ENCODE assay signal across 14 cellular contexts in the genomic region with DNA sequence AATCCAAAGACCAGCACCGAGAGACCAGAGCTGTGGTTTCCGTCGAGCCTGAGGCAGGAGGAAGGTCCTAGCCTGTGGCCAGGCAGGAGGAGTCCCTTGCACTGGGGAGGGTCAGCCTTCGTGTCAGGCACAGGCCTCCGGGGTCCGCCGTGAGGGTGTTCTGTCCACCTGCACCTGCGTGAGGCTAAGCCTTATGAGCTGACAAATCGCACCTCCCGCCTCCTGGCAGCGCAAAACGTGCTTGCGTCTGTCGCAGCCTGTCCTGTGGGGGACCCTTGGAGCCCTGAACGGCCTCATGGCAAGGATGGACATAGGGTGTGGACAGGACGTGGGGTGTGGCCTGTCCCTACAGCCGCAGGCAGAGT.
"Had no signal": no experiment of that assay in that cellular context is flagged by ENCODE, and none has a peak within 500 bp of the region (broad histone marks: within the 10 kb centered on the region; RNA-seq: fewer than 3 reads in every experiment).

No MANE protein-coding gene starts in this region.

- H3K4me1 ChIP-seq: foreskin keratinocyte, lower lobe of right lung, pancreas had no signal

- H3K36me3 Mint-ChIP-seq: activated naive CD4-positive, alpha-beta T cell treated with anti-CD3 and anti-CD28 coated beads, Interleukin-2, amount 50 U/mL, for 72 hours; mesothelial cell of epicardium; stimulated activated effector memory CD8-positive, alpha-beta T cell treated with anti-CD3 and anti-CD28 coated beads, Interleukin-12 subunit alpha, Interleukin-12 subunit beta, amount 100 ng/mL, for 72 hours had no signal

- H3K27ac ChIP-seq: foreskin keratinocyte, lower lobe of right lung, pancreas, tibial nerve had no signal

- H3K36me3 ChIP-seq: lower lobe of right lung, pancreas, tibial nerve had no signal

- H3K4me1 Mint-ChIP-seq: stimulated activated effector memory CD8-positive, alpha-beta T cell treated with anti-CD3 and anti-CD28 coated beads, Interleukin-12 subunit alpha, Interleukin-12 subunit beta, amount 100 ng/mL, for 72 hours had no signal

- H3K4me3 Mint-ChIP-seq: mesothelial cell of epicardium; stimulated activated effector memory CD8-positive, alpha-beta T cell treated with anti-CD3 and anti-CD28 coated beads, Interleukin-12 subunit alpha, Interleukin-12 subunit beta, amount 100 ng/mL, for 72 hours had no signal

- H3K9me3 Mint-ChIP-seq: activated naive CD4-positive, alpha-beta T cell treated with anti-CD3 and anti-CD28 coated beads, Interleukin-2, amount 50 U/mL, for 72 hours; mesothelial cell of epicardium; stimulated activated effector memory CD8-positive, alpha-beta T cell treated with anti-CD3 and anti-CD28 coated beads, Interleukin-12 subunit alpha, Interleukin-12 subunit beta, amount 100 ng/mL, for 72 hours had no signal

- H3K27ac Mint-ChIP-seq: activated naive CD4-positive, alpha-beta T cell treated with anti-CD3 and anti-CD28 coated beads, Interleukin-2, amount 50 U/mL, for 72 hours; mesothelial cell of epicardium; stimulated activated effector memory CD8-positive, alpha-beta T cell treated with anti-CD3 and anti-CD28 coated beads, Interleukin-12 subunit alpha, Interleukin-12 subunit beta, amount 100 ng/mL, for 72 hours had no signal

- H3K4me3 ChIP-seq: lower lobe of right lung, pancreas, tibial nerve had no signal

- ATAC-seq: activated naive CD4-positive, alpha-beta T cell treated with anti-CD3 and anti-CD28 coated beads, Interleukin-2, amount 50 U/mL, for 72 hours; foreskin keratinocyte; lower lobe of right lung; stimulated activated effector memory CD8-positive, alpha-beta T cell treated with anti-CD3 and anti-CD28 coated beads, Interleukin-12 subunit alpha, Interleukin-12 subunit beta, amount 100 ng/mL, for 72 hours had no signal

- H3K27me3 ChIP-seq: foreskin keratinocyte, pancreas had no signal

- DNase-seq: activated CD4-positive, alpha-beta T cell treated with anti-CD3 and anti-CD28 coated beads, Interleukin-2, amount 50 U/mL, for 1 hour; activated gamma-delta T cell; central memory CD4-positive, alpha-beta T cell; effector memory CD4-positive, alpha-beta T cell; foreskin keratinocyte; glutamatergic neuron; kidney glomerular epithelial cell; lower lobe of right lung; T-helper 2 cell had no signal

- H3K9me3 ChIP-seq: lower lobe of right lung, pancreas had no signal
